In genomic region chr19:34172661-34173144, GRCh38 we compare ENCODE assay signal across 8 cellular contexts. TPM values are rescaled to one million over a fixed set of nuclear protein-coding genes. Genes with fewer than 3 reads are reported as not detected.
A peak's percentile ranks its signal among the peaks of the same experiment; 100 is the strongest.
DNase-seq lines count a peak whose midpoint lies in the region; ATAC-seq and TF ChIP-seq lines count a peak whose summit lies in the region.

No MANE protein-coding gene starts in this region.

- ATAC-seq in GM19324 (IDR thresholded peaks at IDR 0.05; ENCODE audit: low FRiP score, unreplicated experiment) = peak; percentile 32
- peak; percentile 28 for ATAC-seq in HG03280 (IDR thresholded peaks at IDR 0.05; ENCODE audit: unreplicated experiment)

- H3K27me3 ChIP-seq in BLaER1 = no peaks in the 10 kb centered on the region
- H3K27me3 ChIP-seq in osteoblast (ENCODE audit: insufficient read depth, low read length) = peaks cover 6% of the 10 kb centered on the region

- H3K4me3 ChIP-seq in BLaER1 (peak overlapping the region; percentile 99), fibroblast of the aortic adventitia (ENCODE audit: low read depth, low read length) (peak overlapping the region; percentile 90), osteoblast (ENCODE audit: insufficient read depth, low read length) (peak overlapping the region; percentile 98)

- H3K27ac ChIP-seq in BLaER1 (peak overlapping the region; percentile 100), osteoblast (ENCODE audit: low read depth, low read length) (peak overlapping the region; percentile 85)

- peaks cover 53% of the 10 kb centered on the region for H3K79me2 ChIP-seq in osteoblast (ENCODE audit: insufficient read depth, low read length)

- peaks cover 12% of the 10 kb centered on the region for H3K36me3 ChIP-seq in BLaER1
- no peaks in the 10 kb centered on the region for H3K36me3 ChIP-seq in osteoblast (ENCODE audit: insufficient read depth, low read length)

- H3K9me3 ChIP-seq in BLaER1 = no peaks in the 10 kb centered on the region
- H3K9me3 ChIP-seq in osteoblast (ENCODE audit: low read depth, low read length) = no peaks in the 10 kb centered on the region

- peak overlapping the region; percentile 92 for H3K4me3 Mint-ChIP-seq in activated CD4-positive, alpha-beta memory T cell treated with anti-CD3 and anti-CD28 coated beads for 36 hours

- H3K4me1 ChIP-seq in BLaER1 (peaks cover 56% of the 10 kb centered on the region), osteoblast (ENCODE audit: insufficient read depth, low read length) (peaks cover 48% of the 10 kb centered on the region)

- H2AFZ ChIP-seq in osteoblast (ENCODE audit: low read length) = peak overlapping the region; percentile 97

- intact Hi-C loops in activated CD4-positive, alpha-beta memory T cell treated with anti-CD3 and anti-CD28 coated beads for 36 hours (cut with micrococcal nuclease) = loop anchor here (5.0 kb wide), 4 partner anchors 100 to 995 kb away; no protein-coding TSS in a partner anchor

- H3K36me3 Mint-ChIP-seq in activated CD4-positive, alpha-beta memory T cell treated with anti-CD3 and anti-CD28 coated beads for 36 hours = peaks cover 13% of the 10 kb centered on the region

- peak overlapping the region; percentile 100 for H3K9ac ChIP-seq in BLaER1

- H3K4me2 ChIP-seq in BLaER1 (peak overlapping the region; percentile 93), osteoblast (ENCODE audit: insufficient read depth, low read length) (peak overlapping the region; percentile 81)

- CTCF ChIA-PET in activated CD4-positive, alpha-beta memory T cell treated with anti-CD3 and anti-CD28 coated beads for 36 hours (lab: Charles Lee) = interaction anchor here (1.3 to 3.0 kb wide), 2 partner anchors 19 to 49 kb away, joined by 3 to 9 read pairs; no protein-coding TSS in a partner anchor

- H4K20me1 ChIP-seq in BLaER1 = peaks cover 49% of the 10 kb centered on the region
- peaks cover 44% of the 10 kb centered on the region for H4K20me1 ChIP-seq in osteoblast (ENCODE audit: insufficient read depth, low read length)

- TF ChIP-seq CTCF in fibroblast of the aortic adventitia (IDR thresholded peaks at IDR 0.05; ENCODE audit: insufficient read depth, low read length) (no peak), osteoblast (IDR thresholded peaks at IDR 0.05; ENCODE audit: extremely low read depth, low read depth, low read length) (no peak)

- H3K9me3 Mint-ChIP-seq in activated CD4-positive, alpha-beta memory T cell treated with anti-CD3 and anti-CD28 coated beads for 36 hours = no peaks in the 10 kb centered on the region

- POLR2A ChIA-PET in activated CD4-positive, alpha-beta memory T cell treated with anti-CD3 and anti-CD28 coated beads for 36 hours (lab: Charles Lee) = interaction anchor here (1.6 to 2.4 kb wide), 3 partner anchors 38 to 98 kb away, joined by 3 to 12 read pairs (median 10); no protein-coding TSS in a partner anchor

- peak overlapping the region; percentile 99 for H3K27ac Mint-ChIP-seq in activated CD4-positive, alpha-beta memory T cell treated with anti-CD3 and anti-CD28 coated beads for 36 hours

- DNase-seq in activated CD4-positive, alpha-beta memory T cell treated with anti-CD3 and anti-CD28 coated beads for 36 hours = peak; percentile 35
- DNase-seq in fibroblast of the aortic adventitia (ENCODE audit: low read depth) = no peak
- DNase-seq in osteoblast (ENCODE audit: insufficient read length, low spot score, missing footprints) = peak; percentile 77
- DNase-seq in NCI-H2029 treated with DMSO at 0.1 percent for 48 hours (lab: John Stamatoyannopoulos, UW) = no peak
- no peak for DNase-seq in NCI-H226

- peaks cover 39% of the 10 kb centered on the region for H3K4me1 Mint-ChIP-seq in activated CD4-positive, alpha-beta memory T cell treated with anti-CD3 and anti-CD28 coated beads for 36 hours (ENCODE audit: low read depth)

- H3K27me3 Mint-ChIP-seq in activated CD4-positive, alpha-beta memory T cell treated with anti-CD3 and anti-CD28 coated beads for 36 hours = no peaks in the 10 kb centered on the region

RNA-seq across cellular contexts. Expression of gene LSM14A, which starts 0.4 kb away (rescaled TPM):
- total RNA-seq in activated CD4-positive, alpha-beta memory T cell treated with anti-CD3 and anti-CD28 coated beads for 36 hours = 100 to 1,000 TPM in 1 of 2 experiments, 10 to 100 TPM in 1; 90.0 to 106 TPM
- total RNA-seq in fibroblast of the aortic adventitia (ENCODE audit: low replicate concordance) (55.5 and 96.3 TPM in 2 replicates), osteoblast (77.8 and 85.8 TPM in 2 replicates)

Comparison
In these comparisons a context has a peak if more than half of its experiments do, and no peak if none do; other contexts are left out.
1. DNase-seq: peak in activated CD4-positive, alpha-beta memory T cell treated with anti-CD3 and anti-CD28 coated beads for 36 hours (single experiment) and osteoblast (single experiment); none in fibroblast of the aortic adventitia (single experiment), NCI-H2029 treated with DMSO at 0.1 percent for 48 hours (single experiment) and NCI-H226 (single experiment).
2. Peak in every context shown above with its lines, with median percentiles within 50 percentile points of each other: H3K4me3 ChIP-seq.